In the genomic region with DNA sequence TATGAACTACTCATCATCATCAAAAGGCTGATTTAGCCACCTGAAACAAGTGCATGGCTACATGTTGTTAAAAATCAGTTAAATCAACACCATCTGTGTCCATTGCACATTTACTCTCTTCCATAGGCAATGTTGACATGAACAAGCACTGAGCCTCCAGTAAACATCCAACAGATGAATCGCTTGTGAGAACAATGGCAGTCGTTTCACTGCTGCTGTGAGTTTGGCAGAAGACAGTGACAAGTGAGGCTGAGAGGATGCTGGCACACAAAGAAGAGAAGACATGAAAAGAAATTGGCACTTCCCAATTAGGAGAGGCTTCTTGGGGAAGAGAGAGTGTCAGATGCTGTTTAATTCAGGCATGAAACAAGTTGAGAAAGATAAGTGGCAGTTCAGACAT, we compare ENCODE assay signal across 15 cellular contexts.
"Had no signal": no experiment of that assay in that cellular context is flagged by ENCODE, and none has a peak within 500 bp of the region (broad histone marks: within the 10 kb centered on the region; RNA-seq: fewer than 3 reads in every experiment).

No MANE protein-coding gene starts in this region.

- H3K36me3 Mint-ChIP-seq: activated CD8-positive, alpha-beta memory T cell treated with anti-CD3 and anti-CD28 coated beads, Interleukin-2, amount 10 ng/mL, durations not matched to agents 7 days and 5 days had no signal

- DNase-seq: activated CD4-positive, alpha-beta T cell treated with anti-CD3 and anti-CD28 coated beads, Interleukin-2, amount 50 U/mL, for 4 hours; activated CD8-positive, alpha-beta memory T cell treated with anti-CD3 and anti-CD28 coated beads, Interleukin-2, amount 10 ng/mL, durations not matched to agents 7 days and 5 days; activated gamma-delta T cell; activated T-cell treated with anti-CD3 and anti-CD28 coated beads, Interleukin-2, amount 50 U/mL, for 4 hours; brain microvascular endothelial cell; cerebellar nuclear complex; effector memory CD8-positive, alpha-beta T cell; kidney; left ventricle myocardium superior; mesendoderm; nephron progenitor cell; pancreas had no signal

- ATAC-seq: activated CD4-positive, CD25-positive, alpha-beta regulatory T cell treated with anti-CD3 and anti-CD28 coated beads, Interleukin-2, amount 50 U/mL, for 24 hours; activated CD8-positive, alpha-beta memory T cell treated with anti-CD3 and anti-CD28 coated beads, Interleukin-2, amount 10 ng/mL, durations not matched to agents 7 days and 5 days; activated T-cell treated with anti-CD3 and anti-CD28 coated beads, Interleukin-2, amount 50 U/mL, for 4 hours; effector memory CD8-positive, alpha-beta T cell; left ventricle myocardium superior; pancreas had no signal

- H3K9me3 Mint-ChIP-seq: activated T-cell treated with anti-CD3 and anti-CD28 coated beads, Interleukin-2, amount 50 U/mL, for 4 hours; dendritic cell treated with granulocyte-macrophage colony-stimulating factor and Interleukin-4, amounts not matched to agents 40 ng/mL and 50 ng/mL, for 4 days had no signal

- H3K27me3 Mint-ChIP-seq: activated CD8-positive, alpha-beta memory T cell treated with anti-CD3 and anti-CD28 coated beads, Interleukin-2, amount 10 ng/mL, durations not matched to agents 7 days and 5 days; activated naive CD8-positive, alpha-beta T cell; dendritic cell treated with granulocyte-macrophage colony-stimulating factor and Interleukin-4, amounts not matched to agents 40 ng/mL and 50 ng/mL, for 4 days; effector memory CD8-positive, alpha-beta T cell had no signal

- H3K4me3 Mint-ChIP-seq: activated CD8-positive, alpha-beta memory T cell treated with anti-CD3 and anti-CD28 coated beads, Interleukin-2, amount 10 ng/mL, durations not matched to agents 7 days and 5 days; activated naive CD8-positive, alpha-beta T cell; activated T-cell treated with anti-CD3 and anti-CD28 coated beads, Interleukin-2, amount 50 U/mL, for 4 hours; dendritic cell treated with granulocyte-macrophage colony-stimulating factor and Interleukin-4, amounts not matched to agents 40 ng/mL and 50 ng/mL, for 4 days; effector memory CD8-positive, alpha-beta T cell; nephron progenitor cell had no signal

- H3K27ac Mint-ChIP-seq: activated CD8-positive, alpha-beta memory T cell treated with anti-CD3 and anti-CD28 coated beads, Interleukin-2, amount 10 ng/mL, durations not matched to agents 7 days and 5 days; activated naive CD8-positive, alpha-beta T cell; dendritic cell treated with granulocyte-macrophage colony-stimulating factor and Interleukin-4, amounts not matched to agents 40 ng/mL and 50 ng/mL, for 4 days; effector memory CD8-positive, alpha-beta T cell; nephron progenitor cell had no signal
